ENCODE assay signal across 21 cellular contexts in genomic region chr14:104343294-104343625, GRCh38.
"Had no signal": no experiment of that assay in that cellular context is flagged by ENCODE, and none has a peak within 500 bp of the region (broad histone marks: within the 10 kb centered on the region; RNA-seq: fewer than 3 reads in every experiment).

No MANE protein-coding gene starts in this region.

- H3K27me3 ChIP-seq: adrenal gland had no signal

- H3K4me1 Mint-ChIP-seq: activated B cell treated with CpG ODN at 0.5 μM for 24 hours; activated CD4-positive, alpha-beta T cell treated with anti-CD3 and anti-CD28 coated beads, Interleukin-2, amount 10 ng/mL, durations not matched to agents 24 days and 14 days; activated naive CD4-positive, alpha-beta T cell treated with anti-CD3 and anti-CD28 coated beads, Interleukin-2, amount 10 ng/mL, durations not matched to agents 7 days and 5 days; activated naive CD8-positive, alpha-beta T cell treated with anti-CD3 and anti-CD28 coated beads, Interleukin-2, amount 10 ng/mL, durations not matched to agents 7 days and 5 days had no signal

- H3K4me3 ChIP-seq: adrenal gland had no signal

- H3K27ac ChIP-seq: adrenal gland had no signal

- H3K9me3 ChIP-seq: adrenal gland had no signal

- H3K36me3 Mint-ChIP-seq: activated naive CD8-positive, alpha-beta T cell treated with anti-CD3 and anti-CD28 coated beads, Interleukin-2, amount 10 ng/mL, durations not matched to agents 7 days and 5 days had no signal

- H3K27ac Mint-ChIP-seq: activated B cell treated with CpG ODN at 0.5 μM for 24 hours; activated CD4-positive, alpha-beta T cell treated with anti-CD3 and anti-CD28 coated beads, Interleukin-2, amount 10 ng/mL, durations not matched to agents 24 days and 14 days; activated naive CD4-positive, alpha-beta T cell treated with anti-CD3 and anti-CD28 coated beads, Interleukin-2, amount 10 ng/mL, durations not matched to agents 7 days and 5 days; activated naive CD8-positive, alpha-beta T cell treated with anti-CD3 and anti-CD28 coated beads, Interleukin-2, amount 10 ng/mL, durations not matched to agents 7 days and 5 days; T-helper 17 cell had no signal

- H3K4me3 Mint-ChIP-seq: activated B cell treated with CpG ODN at 0.5 μM for 24 hours; activated CD4-positive, alpha-beta T cell treated with anti-CD3 and anti-CD28 coated beads, Interleukin-2, amount 10 ng/mL, durations not matched to agents 24 days and 14 days; activated naive CD4-positive, alpha-beta T cell treated with anti-CD3 and anti-CD28 coated beads, Interleukin-2, amount 10 ng/mL, durations not matched to agents 7 days and 5 days; activated naive CD8-positive, alpha-beta T cell treated with anti-CD3 and anti-CD28 coated beads, Interleukin-2, amount 10 ng/mL, durations not matched to agents 7 days and 5 days; T-helper 17 cell had no signal

- H3K36me3 ChIP-seq: adrenal gland had no signal

- ATAC-seq: PC-3, T-helper 17 cell had no signal

- DNase-seq: activated B cell treated with CpG ODN at 0.5 μM for 24 hours; activated CD4-positive, alpha-beta T cell treated with anti-CD3 and anti-CD28 coated beads for 1 hour; activated CD4-positive, alpha-beta T cell treated with anti-CD3 and anti-CD28 coated beads, Interleukin-2, amount 10 ng/mL, durations not matched to agents 24 days and 14 days; activated CD4-positive, alpha-beta T cell treated with anti-CD3 and anti-CD28 coated beads, Interleukin-2, amount 50 U/mL, for 48 hours; activated naive CD4-positive, alpha-beta T cell treated with anti-CD3 and anti-CD28 coated beads, Interleukin-2, amount 10 ng/mL, durations not matched to agents 7 days and 5 days; activated naive CD8-positive, alpha-beta T cell treated with anti-CD3 and anti-CD28 coated beads, Interleukin-2, amount 10 ng/mL, durations not matched to agents 7 days and 5 days; activated T-cell treated with anti-CD3 and anti-CD28 coated beads for 4 hours; anterior cingulate cortex; caudate nucleus; KG1; NCI-H1048; NCI-H146; NCI-H187 treated with DMSO at 0.1 percent for 48 hours; NCI-H2081 treated with DMSO at 0.1 percent for 48 hours; NCI-H446; NCI-H524; PC-3; SHP77 treated with DMSO at 0.1 percent for 48 hours; T-helper 17 cell; T-helper 9 cell had no signal
